15 cellular contexts compared by ENCODE assay signal in the genomic region with DNA sequence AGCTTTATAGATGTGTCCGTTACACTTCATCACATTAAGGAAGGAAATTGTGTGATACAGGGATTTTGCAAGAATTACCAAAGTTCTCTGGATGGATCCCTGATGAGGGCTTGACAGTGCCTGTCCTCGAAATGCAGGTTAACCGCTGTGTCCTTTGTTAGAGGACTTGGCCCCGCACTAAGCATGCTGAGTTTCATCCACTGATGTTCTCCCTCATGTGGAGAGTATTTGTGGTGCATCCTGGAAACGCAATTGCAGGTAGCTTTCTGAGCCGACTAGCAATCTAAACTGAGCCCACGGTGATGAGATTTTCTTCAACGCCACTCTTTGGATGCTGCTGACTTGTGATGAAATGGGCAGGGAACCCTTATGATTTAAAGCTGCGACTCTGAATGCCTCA.
DNase-seq lines count a peak whose midpoint lies in the region; ATAC-seq and TF ChIP-seq lines count a peak whose summit lies in the region.
"Had no signal": no experiment of that assay in that cellular context is flagged by ENCODE, and none has a peak within 500 bp of the region (broad histone marks: within the 10 kb centered on the region; RNA-seq: fewer than 3 reads in every experiment).

No MANE protein-coding gene starts in this region.

- H3K4me1 ChIP-seq in left ventricle myocardium inferior (no peaks in the 10 kb centered on the region), heart right ventricle (peaks cover 0 to 3% (median 0%) of the 10 kb centered on the region in 9 donors), iPS DF 6.9 (ENCODE audit: control insufficient read depth, insufficient read depth, low read length) (no peaks in the 10 kb centered on the region)

- no peak overlapping the region for H3K4me3 Mint-ChIP-seq in WTC11
- H3K4me3 Mint-ChIP-seq: activated naive CD4-positive, alpha-beta T cell treated with anti-CD3 and anti-CD28 coated beads, Interleukin-2, amount 10 ng/mL, durations not matched to agents 7 days and 5 days; CD8-positive, alpha-beta memory T cell; nephron; stimulated activated effector memory CD8-positive, alpha-beta T cell treated with anti-CD3 and anti-CD28 coated beads, Interleukin-12 subunit alpha, Interleukin-12 subunit beta, amount 100 ng/mL, for 72 hours had no signal

- DNase-seq in left ventricle myocardium inferior (no peak), heart right ventricle (no peak), WTC11 (ENCODE audit: low spot score) (peak; percentile 36), iPS DF 6.9 (ENCODE audit: low read depth, low spot score) (peak; percentile 13), cerebellar nuclear complex (lab: John Stamatoyannopoulos, UW) (no peak), GM10266 (ENCODE audit: extremely low spot score) (no peak), dorsolateral prefrontal cortex (no peak)
- DNase-seq in activated effector memory CD4-positive, alpha-beta T cell treated with Interleukin-2 at 50 U/mL for 16 hours, result no peak
- DNase-seq: activated CD4-positive, alpha-beta T cell treated with anti-CD3 and anti-CD28 coated beads, Interleukin-2, amount 50 U/mL, for 48 hours; activated naive CD4-positive, alpha-beta T cell treated with anti-CD3 and anti-CD28 coated beads, Interleukin-2, amount 10 ng/mL, durations not matched to agents 7 days and 5 days; activated T-cell treated with anti-CD3 and anti-CD28 coated beads, Interleukin-2, amount 50 U/mL, for 1 hour; CD8-positive, alpha-beta memory T cell; KBM-7 had no signal

- H3K27me3 ChIP-seq in left ventricle myocardium inferior (ENCODE audit: low read depth), result peaks cover 32% of the 10 kb centered on the region
- peaks cover 0 to 10% (median 4%) of the 10 kb centered on the region in 7 donors for H3K27me3 ChIP-seq in heart right ventricle
- no peaks in the 10 kb centered on the region for H3K27me3 ChIP-seq in iPS DF 6.9 (ENCODE audit: control insufficient read depth, insufficient read depth, low read length)
- no peaks in the 10 kb centered on the region for H3K27me3 ChIP-seq in dorsolateral prefrontal cortex

- H3K36me3 ChIP-seq in left ventricle myocardium inferior (no peaks in the 10 kb centered on the region), heart right ventricle (no peaks in the 10 kb centered on the region), iPS DF 6.9 (ENCODE audit: control insufficient read depth, insufficient read depth, low read length) (no peaks in the 10 kb centered on the region)

- POLR2A ChIA-PET in WTC11 (lab: Charles Lee), result interaction anchor here (0.8 kb wide), 1 partner anchor 71 kb away, joined by 4 read pairs; no protein-coding TSS in a partner anchor

- H3K27ac ChIP-seq in left ventricle myocardium inferior (replicated peaks), result no peak overlapping the region
- H3K27ac ChIP-seq in heart right ventricle, result no peak overlapping the region
- H3K27ac ChIP-seq in iPS DF 6.9 (ENCODE audit: low read length), result no peak overlapping the region
- no peak overlapping the region for H3K27ac ChIP-seq in dorsolateral prefrontal cortex

- H3K4me1 Mint-ChIP-seq in WTC11, result peaks cover 29% of the 10 kb centered on the region
- H3K4me1 Mint-ChIP-seq: activated naive CD4-positive, alpha-beta T cell treated with anti-CD3 and anti-CD28 coated beads, Interleukin-2, amount 10 ng/mL, durations not matched to agents 7 days and 5 days; nephron had no signal

- intact Hi-C loops in left ventricle myocardium inferior (cut with micrococcal nuclease) (no loop called here), heart right ventricle (cut with DNase I) (no loop called here), dorsolateral prefrontal cortex (cut with DNase I) (no loop called here)

- WGBS in heart right ventricle, 2 donors, result 72 to 76% methylated on average over 9 of the region's 9 CpGs
- no CpG with 5 or more reads among the region's 9 CpGs for WGBS in iPS DF 6.9 (ENCODE audit: insufficient coverage, insufficient read length)

- no peak overlapping the region for H3K27ac Mint-ChIP-seq in WTC11
- H3K27ac Mint-ChIP-seq: activated naive CD4-positive, alpha-beta T cell treated with anti-CD3 and anti-CD28 coated beads, Interleukin-2, amount 10 ng/mL, durations not matched to agents 7 days and 5 days; nephron; stimulated activated effector memory CD8-positive, alpha-beta T cell treated with anti-CD3 and anti-CD28 coated beads, Interleukin-12 subunit alpha, Interleukin-12 subunit beta, amount 100 ng/mL, for 72 hours had no signal

- H3K9me3 Mint-ChIP-seq in WTC11, result no peaks in the 10 kb centered on the region
- H3K9me3 Mint-ChIP-seq: activated naive CD4-positive, alpha-beta T cell treated with anti-CD3 and anti-CD28 coated beads, Interleukin-2, amount 10 ng/mL, durations not matched to agents 7 days and 5 days; CD8-positive, alpha-beta memory T cell; nephron; stimulated activated effector memory CD8-positive, alpha-beta T cell treated with anti-CD3 and anti-CD28 coated beads, Interleukin-12 subunit alpha, Interleukin-12 subunit beta, amount 100 ng/mL, for 72 hours had no signal

- ATAC-seq in heart right ventricle (no peak), WTC11 (peak; percentile 87)

- no peaks in the 10 kb centered on the region for H3K27me3 Mint-ChIP-seq in WTC11 (ENCODE audit: low read depth)

- CTCF ChIA-PET in WTC11 (lab: Charles Lee), result interaction anchor here (0.6 to 5.1 kb wide), 11 partner anchors 10 to 327 kb away, joined by 3 to 33 read pairs (median 4); a partner anchor contains a TSS

- TF ChIP-seq CTCF in left ventricle myocardium inferior (IDR thresholded peaks at IDR 0.05; ENCODE audit: borderline replicate concordance), result peak; percentile 40
- TF ChIP-seq CTCF in heart right ventricle (IDR thresholded peaks at IDR 0.05), result peak in 1 of 9 donors; percentile 11
- no peak for TF ChIP-seq CTCF in WTC11 (IDR thresholded peaks at IDR 0.05)
- TF ChIP-seq CTCF in GM10266 (IDR thresholded peaks at IDR 0.05; ENCODE audit: control insufficient read depth, insufficient read depth, low read depth, missing control alignments), result no peak
- TF ChIP-seq CTCF in dorsolateral prefrontal cortex (IDR thresholded peaks at IDR 0.05 in 54 of 56, conservative IDR thresholded peaks at IDR 0.05 in 2 of 56; ENCODE audit: low read depth in 1 of 56, partially characterized antibody in 56 of 56), result no peak

- H3K9me3 ChIP-seq in left ventricle myocardium inferior (replicated peaks) (no peaks in the 10 kb centered on the region), heart right ventricle (no peaks in the 10 kb centered on the region), iPS DF 6.9 (ENCODE audit: control insufficient read depth, insufficient read depth, low read length) (no peaks in the 10 kb centered on the region)

- H3K4me3 ChIP-seq in left ventricle myocardium inferior (no peak overlapping the region), heart right ventricle (no peak overlapping the region), iPS DF 6.9 (ENCODE audit: low read length) (no peak overlapping the region), dorsolateral prefrontal cortex (no peak overlapping the region)

- H3K36me3 Mint-ChIP-seq in WTC11, result no peaks in the 10 kb centered on the region
- H3K36me3 Mint-ChIP-seq: activated naive CD4-positive, alpha-beta T cell treated with anti-CD3 and anti-CD28 coated beads, Interleukin-2, amount 10 ng/mL, durations not matched to agents 7 days and 5 days; CD8-positive, alpha-beta memory T cell; stimulated activated effector memory CD8-positive, alpha-beta T cell treated with anti-CD3 and anti-CD28 coated beads, Interleukin-12 subunit alpha, Interleukin-12 subunit beta, amount 100 ng/mL, for 72 hours had no signal

TF ChIP-seq in WTC11, 78 proteins besides CTCF, POLR2A, EP300 and RAD21:
- TF ChIP-seq, protein P1, sequence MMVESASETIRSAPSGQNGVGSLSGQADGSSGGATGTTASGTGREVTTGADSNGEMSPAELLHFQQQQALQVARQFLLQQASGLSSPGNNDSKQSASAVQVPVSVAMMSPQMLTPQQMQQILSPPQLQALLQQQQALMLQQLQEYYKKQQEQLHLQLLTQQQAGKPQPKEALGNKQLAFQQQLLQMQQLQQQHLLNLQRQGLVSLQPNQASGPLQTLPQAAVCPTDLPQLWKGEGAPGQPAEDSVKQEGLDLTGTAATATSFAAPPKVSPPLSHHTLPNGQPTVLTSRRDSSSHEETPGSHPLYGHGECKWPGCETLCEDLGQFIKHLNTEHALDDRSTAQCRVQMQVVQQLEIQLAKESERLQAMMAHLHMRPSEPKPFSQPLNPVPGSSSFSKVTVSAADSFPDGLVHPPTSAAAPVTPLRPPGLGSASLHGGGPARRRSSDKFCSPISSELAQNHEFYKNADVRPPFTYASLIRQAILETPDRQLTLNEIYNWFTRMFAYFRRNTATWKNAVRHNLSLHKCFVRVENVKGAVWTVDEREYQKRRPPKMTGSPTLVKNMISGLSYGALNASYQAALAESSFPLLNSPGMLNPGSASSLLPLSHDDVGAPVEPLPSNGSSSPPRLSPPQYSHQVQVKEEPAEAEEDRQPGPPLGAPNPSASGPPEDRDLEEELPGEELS (CRISPR knock-in tag; IDR thresholded peaks at IDR 0.05), result no peak
- no peak for TF ChIP-seq NFATC4 (CRISPR knock-in tag; IDR thresholded peaks at IDR 0.05)
- TF ChIP-seq SP1 (CRISPR knock-in tag; conservative IDR thresholded peaks at IDR 0.05), result no peak
- no peak for TF ChIP-seq PRRX2 (CRISPR knock-in tag; IDR thresholded peaks at IDR 0.05)

Comparison
In these comparisons a context has a peak if more than half of its experiments do, and no peak if none do; other contexts are left out.
1. DNase-seq: peak in WTC11 (single experiment) and iPS DF 6.9 (single experiment); none in left ventricle myocardium inferior (single experiment), heart right ventricle (0 of 2), cerebellar nuclear complex (0 of 2), activated effector memory CD4-positive, alpha-beta T cell treated with Interleukin-2 at 50 U/mL for 16 hours (single experiment), GM10266 (single experiment) and dorsolateral prefrontal cortex (0 of 10).